Comparison of ENCODE assay signal across 8 cellular contexts in genomic region chr2:176140520-176141317, GRCh38. TPM values are rescaled to one million over a fixed set of nuclear protein-coding genes. Genes with fewer than 3 reads are reported as not detected.
DNase-seq lines count a peak whose midpoint lies in the region; ATAC-seq and TF ChIP-seq lines count a peak whose summit lies in the region.

No MANE protein-coding gene starts in this region.

- intact Hi-C loops in activated B cell treated with CpG ODN at 0.5 μM for 24 hours (cut with micrococcal nuclease): loop anchor here (1.0 to 5.0 kb wide), 5 partner anchors 315 to 1007 kb away; no protein-coding TSS in a partner anchor

- no peak overlapping the region for H3K27ac Mint-ChIP-seq in activated B cell treated with CpG ODN at 0.5 μM for 24 hours

- peak; percentile 94 for ATAC-seq in HG02610 (IDR thresholded peaks at IDR 0.05; ENCODE audit: unreplicated experiment)
- ATAC-seq in activated B cell treated with CpG ODN at 0.5 μM for 24 hours (ENCODE audit: low read depth): peak; percentile 73
- ATAC-seq in left lobe of liver: peak; percentile 95

- H3K4me3 Mint-ChIP-seq in activated B cell treated with CpG ODN at 0.5 μM for 24 hours: peak overlapping the region; percentile 28

- POLR2A ChIA-PET in activated B cell treated with CpG ODN at 0.5 μM for 24 hours (lab: Charles Lee): no interaction called here

- peak overlapping the region; percentile 46 for H3K4me3 ChIP-seq in choroid plexus epithelial cell (ENCODE audit: low read depth, low read length)

- H3K36me3 Mint-ChIP-seq in activated B cell treated with CpG ODN at 0.5 μM for 24 hours (ENCODE audit: low read depth): no peaks in the 10 kb centered on the region

- H3K4me1 Mint-ChIP-seq in activated B cell treated with CpG ODN at 0.5 μM for 24 hours: peaks cover 17% of the 10 kb centered on the region

- CTCF ChIA-PET in activated B cell treated with CpG ODN at 0.5 μM for 24 hours (lab: Charles Lee): interaction anchor here (0.6 to 3.0 kb wide), 7 partner anchors 10 to 511 kb away, joined by 3 to 15 read pairs (median 4); no protein-coding TSS in a partner anchor

- TF ChIP-seq CTCF in activated B cell treated with CpG ODN at 0.5 μM for 24 hours (IDR thresholded peaks at IDR 0.05) (no peak), choroid plexus epithelial cell (conservative IDR thresholded peaks at IDR 0.05; ENCODE audit: low read depth, low read length) (peak; percentile 76)

- H3K27me3 Mint-ChIP-seq in activated B cell treated with CpG ODN at 0.5 μM for 24 hours: peaks cover 74% of the 10 kb centered on the region

- peaks cover 7% of the 10 kb centered on the region for H3K9me3 Mint-ChIP-seq in activated B cell treated with CpG ODN at 0.5 μM for 24 hours

- peak; percentile 75 for DNase-seq in NCI-H748 (lab: John Stamatoyannopoulos, UW; ENCODE audit: unreplicated experiment)
- DNase-seq in NCI-H748 treated with DMSO at 0.1 percent for 48 hours (lab: John Stamatoyannopoulos, UW): no peak
- DNase-seq in NCI-H1436 (lab: John Stamatoyannopoulos, UW): peak; percentile 90
- peak; percentile 39 for DNase-seq in activated B cell treated with CpG ODN at 0.5 μM for 24 hours
- DNase-seq in choroid plexus epithelial cell (ENCODE audit: low read depth): peak; percentile 51
- peak; percentile 66 for DNase-seq in left lobe of liver (ENCODE audit: low spot score)
- DNase-seq in stimulated activated CD4-positive, alpha-beta T cell treated with anti-CD3 and anti-CD28 coated beads, Interleukin-2, amount 100 ng/mL, for 48 hours: peak; percentile 61 to 70

RNA-seq across cellular contexts. Expression of gene HOXD4, which starts 10.6 kb away (rescaled TPM):
- not detected in 2 replicates for total RNA-seq in activated B cell treated with CpG ODN at 0.5 μM for 24 hours
- total RNA-seq in left lobe of liver: not detected

RNA-seq across cellular contexts. Expression of gene HOXD8, which starts 11.2 kb away (rescaled TPM):
- total RNA-seq in activated B cell treated with CpG ODN at 0.5 μM for 24 hours (not detected in 2 replicates), left lobe of liver (not detected)

RNA-seq across cellular contexts. Expression of gene HOXD3, which starts 16.4 kb away (rescaled TPM):
- total RNA-seq in activated B cell treated with CpG ODN at 0.5 μM for 24 hours: not detected in 2 replicates
- not detected for total RNA-seq in left lobe of liver

RNA-seq across cellular contexts. Expression of gene HOXD9, which starts 18.2 kb away (rescaled TPM):
- total RNA-seq in activated B cell treated with CpG ODN at 0.5 μM for 24 hours (not detected in 2 replicates), left lobe of liver (not detected)

RNA-seq across cellular contexts. Expression of gene HOXD10, which starts 24.1 kb away (rescaled TPM):
- total RNA-seq in activated B cell treated with CpG ODN at 0.5 μM for 24 hours (not detected in 2 replicates), left lobe of liver (not detected)
